ENCODE assay signal across 12 cellular contexts in genomic region chr10:69662173-69662685, GRCh38.
"Had no signal": no experiment of that assay in that cellular context is flagged by ENCODE, and none has a peak within 500 bp of the region (broad histone marks: within the 10 kb centered on the region; RNA-seq: fewer than 3 reads in every experiment).

No MANE protein-coding gene starts in this region.

- ATAC-seq: left colon; mucosa of descending colon; naive thymus-derived CD4-positive, alpha-beta T cell; stimulated activated effector memory CD8-positive, alpha-beta T cell treated with anti-CD3 and anti-CD28 coated beads, Interleukin-12 subunit alpha, Interleukin-12 subunit beta, amount 100 ng/mL, for 72 hours had no signal

- H3K27ac Mint-ChIP-seq: activated CD4-positive, alpha-beta memory T cell treated with anti-CD3 and anti-CD28 coated beads for 36 hours; activated T-cell treated with anti-CD3 and anti-CD28 coated beads, Interleukin-2, amount 50 U/mL, for 24 hours; naive thymus-derived CD4-positive, alpha-beta T cell; stimulated activated effector memory CD8-positive, alpha-beta T cell treated with anti-CD3 and anti-CD28 coated beads, Interleukin-12 subunit alpha, Interleukin-12 subunit beta, amount 100 ng/mL, for 72 hours had no signal

- H3K9me3 ChIP-seq: mucosa of descending colon had no signal

- H3K4me3 Mint-ChIP-seq: activated CD4-positive, alpha-beta memory T cell treated with anti-CD3 and anti-CD28 coated beads for 36 hours; activated T-cell treated with anti-CD3 and anti-CD28 coated beads, Interleukin-2, amount 50 U/mL, for 24 hours; naive thymus-derived CD4-positive, alpha-beta T cell; stimulated activated effector memory CD8-positive, alpha-beta T cell treated with anti-CD3 and anti-CD28 coated beads, Interleukin-12 subunit alpha, Interleukin-12 subunit beta, amount 100 ng/mL, for 72 hours had no signal

- H3K4me3 ChIP-seq: mucosa of descending colon had no signal

- H3K36me3 Mint-ChIP-seq: activated CD4-positive, alpha-beta memory T cell treated with anti-CD3 and anti-CD28 coated beads for 36 hours; naive thymus-derived CD4-positive, alpha-beta T cell; stimulated activated effector memory CD8-positive, alpha-beta T cell treated with anti-CD3 and anti-CD28 coated beads, Interleukin-12 subunit alpha, Interleukin-12 subunit beta, amount 100 ng/mL, for 72 hours had no signal

- DNase-seq: activated CD4-positive, alpha-beta memory T cell treated with anti-CD3 and anti-CD28 coated beads for 36 hours; activated effector memory CD4-positive, alpha-beta T cell treated with Interleukin-2 at 50 U/mL for 16 hours; activated naive CD4-positive, alpha-beta T cell treated with anti-CD3 and anti-CD28 coated beads, Interleukin-2, amount 50 U/mL, for 16 hours; activated T-cell treated with anti-CD3 and anti-CD28 coated beads, Interleukin-2, amount 50 U/mL, for 24 hours; erythroblast; left colon; mammary epithelial cell; mucosa of descending colon; naive thymus-derived CD4-positive, alpha-beta T cell; retina; T-helper 9 cell had no signal

- H3K9me3 Mint-ChIP-seq: activated CD4-positive, alpha-beta memory T cell treated with anti-CD3 and anti-CD28 coated beads for 36 hours; activated T-cell treated with anti-CD3 and anti-CD28 coated beads, Interleukin-2, amount 50 U/mL, for 24 hours; stimulated activated effector memory CD8-positive, alpha-beta T cell treated with anti-CD3 and anti-CD28 coated beads, Interleukin-12 subunit alpha, Interleukin-12 subunit beta, amount 100 ng/mL, for 72 hours had no signal
